ENCODE assay signal across 16 cellular contexts in the genomic region with DNA sequence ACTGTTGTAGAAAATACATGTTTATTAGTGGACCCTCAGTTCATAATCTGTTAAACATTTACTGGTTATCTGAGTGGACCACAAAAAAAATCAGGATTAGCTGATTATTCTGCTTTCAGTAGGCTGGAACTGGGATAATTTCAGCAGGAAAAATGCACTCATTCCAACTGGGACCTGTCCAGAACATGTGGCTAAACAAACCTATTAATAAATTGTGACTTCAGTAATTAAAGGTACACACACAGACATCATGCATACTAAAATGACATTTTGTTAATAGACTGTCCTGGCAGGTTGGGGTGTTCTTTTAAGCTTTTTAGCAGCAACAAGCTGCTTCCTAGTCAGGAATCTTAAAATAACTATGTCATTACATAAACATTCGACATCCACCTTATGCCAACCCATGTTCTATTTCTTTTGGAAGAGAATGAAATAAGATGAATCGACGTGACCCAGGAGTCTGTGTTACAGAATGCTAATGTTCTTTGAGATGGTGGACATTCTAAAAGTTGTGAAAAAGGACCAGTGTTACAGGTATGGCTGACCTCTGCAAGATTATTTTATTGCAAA.
"Had no signal": no experiment of that assay in that cellular context is flagged by ENCODE, and none has a peak within 500 bp of the region (broad histone marks: within the 10 kb centered on the region; RNA-seq: fewer than 3 reads in every experiment).

No MANE protein-coding gene starts in this region.

- ATAC-seq: activated CD4-positive, CD25-positive, alpha-beta regulatory T cell treated with anti-CD3 and anti-CD28 coated beads, Interleukin-2, amount 50 U/mL, for 24 hours; left lung; natural killer cell had no signal

- H3K27me3 Mint-ChIP-seq: memory B cell; stimulated activated naive CD8-positive, alpha-beta T cell treated with anti-CD3 and anti-CD28 coated beads, Interleukin-15, Interleukin-2, amounts not matched to agents 100 ng/mL and 50 ng/mL, for 24 hours had no signal

- H3K27me3 ChIP-seq: ascending aorta, left lung, sigmoid colon, spleen had no signal

- H3K4me1 ChIP-seq: left lung, prostate gland, spleen had no signal

- H3K4me3 Mint-ChIP-seq: activated T-helper 1 cell treated with anti-CD3 and anti-CD28 coated beads, Interleukin-12 subunit alpha, Interleukin-12 subunit beta, Interleukin-2, Interleukin-4 antibody, amounts not matched to agents 30 ng/mL and 10 ng/mL and 1 ng/mL, durations not matched to agents 14 hours and 24 hours and 36 hours; memory B cell; natural killer cell; stimulated activated naive CD8-positive, alpha-beta T cell treated with anti-CD3 and anti-CD28 coated beads, Interleukin-15, Interleukin-2, amounts not matched to agents 100 ng/mL and 50 ng/mL, for 24 hours had no signal

- H3K36me3 Mint-ChIP-seq: natural killer cell had no signal

- DNase-seq: activated naive CD4-positive, alpha-beta T cell treated with Interleukin-2 at 50 U/mL for 16 hours; central memory CD4-positive, alpha-beta T cell; cortex of kidney; effector CD8-positive, alpha-beta T cell; hippocampal formation; left lung; natural killer cell; sigmoid colon; spleen had no signal

- H3K27ac ChIP-seq: left lung, prostate gland, SK-N-MC, spleen had no signal

- H3K4me3 ChIP-seq: ascending aorta, left lung, prostate gland, sigmoid colon, SK-N-MC, spleen had no signal

- H3K4me1 Mint-ChIP-seq: natural killer cell had no signal

- H3K36me3 ChIP-seq: ascending aorta, left lung, prostate gland, sigmoid colon, spleen had no signal

- H3K27ac Mint-ChIP-seq: activated T-helper 1 cell treated with anti-CD3 and anti-CD28 coated beads, Interleukin-12 subunit alpha, Interleukin-12 subunit beta, Interleukin-2, Interleukin-4 antibody, amounts not matched to agents 30 ng/mL and 10 ng/mL and 1 ng/mL, durations not matched to agents 14 hours and 24 hours and 36 hours; memory B cell; natural killer cell; stimulated activated naive CD8-positive, alpha-beta T cell treated with anti-CD3 and anti-CD28 coated beads, Interleukin-15, Interleukin-2, amounts not matched to agents 100 ng/mL and 50 ng/mL, for 24 hours had no signal

- H3K9me3 ChIP-seq: prostate gland had no signal
